28 cellular contexts compared by ENCODE assay signal in the genomic region with DNA sequence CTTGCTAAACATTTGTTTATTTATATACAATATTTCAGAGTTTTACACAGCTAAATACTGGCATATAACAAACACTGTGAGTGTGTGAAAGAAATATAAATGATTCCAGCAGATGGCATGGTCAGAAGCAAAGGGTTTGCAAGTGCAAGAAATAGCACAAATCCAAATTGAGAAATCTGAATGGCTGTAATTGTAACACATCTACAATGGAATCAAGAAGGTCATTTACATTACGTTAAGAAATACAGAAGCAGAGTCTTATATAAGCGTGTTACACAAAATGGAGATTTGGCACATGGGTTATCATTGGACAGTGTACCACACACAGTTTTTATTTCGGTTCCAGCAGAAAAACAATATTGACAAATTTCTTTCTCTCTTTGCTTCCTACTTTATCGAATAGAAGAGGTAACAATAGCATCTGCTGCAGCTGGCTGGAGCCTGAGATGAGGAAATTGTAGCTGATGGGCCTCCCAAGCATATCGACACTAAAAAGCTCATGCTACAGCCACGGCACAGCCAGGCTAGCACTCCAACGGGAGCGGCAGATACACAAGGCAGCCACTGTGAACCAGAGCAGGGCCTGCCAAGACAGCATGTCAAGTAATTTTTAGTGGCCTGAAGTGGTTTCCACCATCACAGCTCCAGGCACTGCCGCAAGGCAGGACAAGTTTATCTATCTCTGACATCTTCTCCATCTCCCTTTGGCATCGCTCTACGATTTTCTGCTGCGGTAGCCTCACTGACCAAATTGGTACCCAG.
DNase-seq lines count a peak whose midpoint lies in the region; ATAC-seq and TF ChIP-seq lines count a peak whose summit lies in the region.
"Had no signal": no experiment of that assay in that cellular context is flagged by ENCODE, and none has a peak within 500 bp of the region (broad histone marks: within the 10 kb centered on the region; RNA-seq: fewer than 3 reads in every experiment).

No MANE protein-coding gene starts in this region.

- H3K4me1 Mint-ChIP-seq in mesothelial cell of epicardium: peaks cover 19% of the 10 kb centered on the region
- peaks cover 9% of the 10 kb centered on the region for H3K4me1 Mint-ChIP-seq in activated T-helper 1 cell treated with anti-CD3 and anti-CD28 coated beads, Interleukin-12 subunit alpha, Interleukin-12 subunit beta, Interleukin-2, Interleukin-4 antibody, amounts not matched to agents 30 ng/mL and 10 ng/mL and 1 ng/mL, durations not matched to agents 14 hours and 24 hours and 36 hours (ENCODE audit: low read depth)
- H3K4me1 Mint-ChIP-seq: CD4-positive, CD25-positive, alpha-beta regulatory T cell; WTC11 had no signal

- intact Hi-C loops in head of caudate nucleus (cut with DNase I): no loop called here
- intact Hi-C loops in activated T-helper 1 cell treated with anti-CD3 and anti-CD28 coated beads, Interleukin-12 subunit alpha, Interleukin-12 subunit beta, Interleukin-2, Interleukin-4 antibody, amounts not matched to agents 30 ng/mL and 10 ng/mL and 1 ng/mL, durations not matched to agents 14 hours and 24 hours and 36 hours (cut with micrococcal nuclease): no loop called here

- no peak overlapping the region for H3K4me3 Mint-ChIP-seq in mesothelial cell of epicardium
- no peak overlapping the region for H3K4me3 Mint-ChIP-seq in activated T-helper 1 cell treated with anti-CD3 and anti-CD28 coated beads, Interleukin-12 subunit alpha, Interleukin-12 subunit beta, Interleukin-2, Interleukin-4 antibody, amounts not matched to agents 30 ng/mL and 10 ng/mL and 1 ng/mL, durations not matched to agents 14 hours and 24 hours and 36 hours
- H3K4me3 Mint-ChIP-seq: activated CD4-positive, alpha-beta T cell treated with anti-CD3 and anti-CD28 coated beads, Interleukin-2, amount 10 ng/mL, durations not matched to agents 7 days and 5 days; activated naive CD8-positive, alpha-beta T cell treated with anti-CD3 and anti-CD28 coated beads, Interleukin-2, amount 10 ng/mL, durations not matched to agents 7 days and 5 days; CD4-positive, CD25-positive, alpha-beta regulatory T cell; WTC11 had no signal

- no peak for TF ChIP-seq CTCF in mesothelial cell of epicardium (IDR thresholded peaks at IDR 0.05; ENCODE audit: unreplicated experiment)

- H3K27me3 Mint-ChIP-seq in mesothelial cell of epicardium (ENCODE audit: low read depth): no peaks in the 10 kb centered on the region
- no peaks in the 10 kb centered on the region for H3K27me3 Mint-ChIP-seq in activated T-helper 1 cell treated with anti-CD3 and anti-CD28 coated beads, Interleukin-12 subunit alpha, Interleukin-12 subunit beta, Interleukin-2, Interleukin-4 antibody, amounts not matched to agents 30 ng/mL and 10 ng/mL and 1 ng/mL, durations not matched to agents 14 hours and 24 hours and 36 hours (ENCODE audit: insufficient read depth)
- H3K27me3 Mint-ChIP-seq: activated CD4-positive, alpha-beta T cell treated with anti-CD3 and anti-CD28 coated beads, Interleukin-2, amount 10 ng/mL, durations not matched to agents 7 days and 5 days; activated naive CD8-positive, alpha-beta T cell treated with anti-CD3 and anti-CD28 coated beads, Interleukin-2, amount 10 ng/mL, durations not matched to agents 7 days and 5 days; CD4-positive, CD25-positive, alpha-beta regulatory T cell; natural killer cell treated with Interleukin-12 subunit alpha and Interleukin-12 subunit beta and Interleukin-15 and Interleukin-18, amount 100 ng/mL, for 72 hours had no signal

- DNase-seq in Ammon's horn (ENCODE audit: low spot score) (peak; percentile 78), anterior cingulate cortex (lab: John Stamatoyannopoulos, UW) (peak in 43 of 58 donors; percentile 1 to 77 (median 33)), head of caudate nucleus (peak; percentile 36 to 84 (median 64)), nucleus accumbens (lab: John Stamatoyannopoulos, UW) (peak in 47 of 56 donors; percentile 2 to 77 (median 36)), mesothelial cell of epicardium (ENCODE audit: low spot score in 2 of 2, unreplicated experiment in 2 of 2) (no peak)
- DNase-seq in activated T-helper 1 cell treated with anti-CD3 and anti-CD28 coated beads, Interleukin-12 subunit alpha, Interleukin-12 subunit beta, Interleukin-2, Interleukin-4 antibody, amounts not matched to agents 30 ng/mL and 10 ng/mL and 1 ng/mL, durations not matched to agents 14 hours and 24 hours and 36 hours (ENCODE audit: low spot score): no peak
- DNase-seq in stimulated activated CD4-positive, alpha-beta T cell treated with anti-CD3 and anti-CD28 coated beads, Interleukin-2, amount 100 ng/mL, for 24 hours: no peak
- DNase-seq: activated CD4-positive, alpha-beta T cell treated with anti-CD3 and anti-CD28 coated beads, Interleukin-2, amount 10 ng/mL, durations not matched to agents 7 days and 5 days; activated gamma-delta T cell treated with Interleukin-2 at 50 U/mL for 16 hours; activated naive CD8-positive, alpha-beta T cell treated with anti-CD3 and anti-CD28 coated beads, Interleukin-2, amount 10 ng/mL, durations not matched to agents 7 days and 5 days; activated T-cell treated with anti-CD3 and anti-CD28 coated beads, Interleukin-2, amount 50 U/mL, for 1 hour; CD4-positive, CD25-positive, alpha-beta regulatory T cell; central memory CD4-positive, alpha-beta T cell; DMS79; GF-D8; lower lobe of right lung; NCI-H1436 treated with DMSO at 0.1 percent for 48 hours; NCI-H2081 treated with DMSO at 0.1 percent for 48 hours; NCI-H2227 treated with DMSO at 0.1 percent for 48 hours; NCI-H69; Peyer's patch; SIG-M5; stimulated activated naive CD8-positive, alpha-beta T cell treated with anti-CD3 and anti-CD28 coated beads, Interleukin-15, Interleukin-2, amounts not matched to agents 100 U/mL and 50 U/mL, for 24 hours; uterus had no signal

- ATAC-seq in GM18520 (IDR thresholded peaks at IDR 0.05; ENCODE audit: unreplicated experiment): no peak
- ATAC-seq: HepG2, lower lobe of right lung, WTC11 had no signal

- no peak overlapping the region for H3K27ac Mint-ChIP-seq in mesothelial cell of epicardium
- H3K27ac Mint-ChIP-seq in activated T-helper 1 cell treated with anti-CD3 and anti-CD28 coated beads, Interleukin-12 subunit alpha, Interleukin-12 subunit beta, Interleukin-2, Interleukin-4 antibody, amounts not matched to agents 30 ng/mL and 10 ng/mL and 1 ng/mL, durations not matched to agents 14 hours and 24 hours and 36 hours: no peak overlapping the region
- H3K27ac Mint-ChIP-seq: activated CD4-positive, alpha-beta T cell treated with anti-CD3 and anti-CD28 coated beads, Interleukin-2, amount 10 ng/mL, durations not matched to agents 7 days and 5 days; activated naive CD8-positive, alpha-beta T cell treated with anti-CD3 and anti-CD28 coated beads, Interleukin-2, amount 10 ng/mL, durations not matched to agents 7 days and 5 days; CD4-positive, CD25-positive, alpha-beta regulatory T cell; WTC11 had no signal

- no peaks in the 10 kb centered on the region for H3K36me3 Mint-ChIP-seq in mesothelial cell of epicardium
- no peaks in the 10 kb centered on the region for H3K36me3 Mint-ChIP-seq in activated T-helper 1 cell treated with anti-CD3 and anti-CD28 coated beads, Interleukin-12 subunit alpha, Interleukin-12 subunit beta, Interleukin-2, Interleukin-4 antibody, amounts not matched to agents 30 ng/mL and 10 ng/mL and 1 ng/mL, durations not matched to agents 14 hours and 24 hours and 36 hours (ENCODE audit: low read depth)
- H3K36me3 Mint-ChIP-seq: activated naive CD8-positive, alpha-beta T cell treated with anti-CD3 and anti-CD28 coated beads, Interleukin-2, amount 10 ng/mL, durations not matched to agents 7 days and 5 days; CD4-positive, CD25-positive, alpha-beta regulatory T cell; natural killer cell treated with Interleukin-12 subunit alpha and Interleukin-12 subunit beta and Interleukin-15 and Interleukin-18, amount 100 ng/mL, for 72 hours; WTC11 had no signal

- H3K9me3 Mint-ChIP-seq in mesothelial cell of epicardium: no peaks in the 10 kb centered on the region
- no peaks in the 10 kb centered on the region for H3K9me3 Mint-ChIP-seq in activated T-helper 1 cell treated with anti-CD3 and anti-CD28 coated beads, Interleukin-12 subunit alpha, Interleukin-12 subunit beta, Interleukin-2, Interleukin-4 antibody, amounts not matched to agents 30 ng/mL and 10 ng/mL and 1 ng/mL, durations not matched to agents 14 hours and 24 hours and 36 hours
- H3K9me3 Mint-ChIP-seq: activated CD4-positive, alpha-beta T cell treated with anti-CD3 and anti-CD28 coated beads, Interleukin-2, amount 10 ng/mL, durations not matched to agents 7 days and 5 days; activated naive CD8-positive, alpha-beta T cell treated with anti-CD3 and anti-CD28 coated beads, Interleukin-2, amount 10 ng/mL, durations not matched to agents 7 days and 5 days; natural killer cell treated with Interleukin-12 subunit alpha and Interleukin-12 subunit beta and Interleukin-15 and Interleukin-18, amount 100 ng/mL, for 72 hours; WTC11 had no signal

Comparison
In these comparisons a context has a peak if more than half of its experiments do, and no peak if none do; other contexts are left out.
1. DNase-seq: peak in Ammon's horn (single experiment), anterior cingulate cortex (43 of 58), head of caudate nucleus (42 of 42) and nucleus accumbens (47 of 56); none in mesothelial cell of epicardium (0 of 2), activated T-helper 1 cell treated with anti-CD3 and anti-CD28 coated beads, Interleukin-12 subunit alpha, Interleukin-12 subunit beta, Interleukin-2, Interleukin-4 antibody, amounts not matched to agents 30 ng/mL and 10 ng/mL and 1 ng/mL, durations not matched to agents 14 hours and 24 hours and 36 hours (single experiment) and stimulated activated CD4-positive, alpha-beta T cell treated with anti-CD3 and anti-CD28 coated beads, Interleukin-2, amount 100 ng/mL, for 24 hours (0 of 2).